In the genomic region with DNA sequence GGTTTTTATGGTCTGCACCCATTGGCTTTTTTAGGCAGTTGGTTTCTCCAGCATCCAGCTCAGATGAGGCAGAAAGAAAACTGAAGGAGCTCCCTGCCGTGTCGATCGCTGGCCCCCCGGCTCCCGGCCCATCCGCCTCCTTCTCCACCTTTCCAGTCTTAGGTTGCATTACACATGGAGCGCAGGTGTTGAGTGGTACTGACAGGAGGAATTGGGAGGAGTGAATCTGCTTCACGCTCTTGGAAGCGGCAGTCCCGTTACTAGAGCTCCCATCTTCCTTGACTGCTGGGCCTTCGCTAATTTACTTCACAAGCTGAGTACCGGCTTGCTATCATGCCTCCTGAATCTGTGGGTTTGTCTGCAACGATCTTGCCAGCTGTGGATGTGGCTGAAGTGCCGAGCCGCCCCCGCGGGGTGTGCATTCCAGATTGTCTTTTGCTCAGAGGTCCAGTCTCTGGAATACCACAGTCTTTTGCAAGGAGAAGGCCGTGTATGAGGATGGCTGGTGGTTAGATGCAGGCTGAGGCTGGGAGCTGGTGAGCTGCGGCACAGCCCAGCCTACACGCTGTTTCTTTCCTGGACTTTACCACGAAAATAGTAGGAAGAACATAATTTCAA, we compare ENCODE assay signal across 1 cellular context.
TF ChIP-seq lines count a peak whose summit lies in the region.

No MANE protein-coding gene starts in this region.

TF ChIP-seq in WTC11, 78 proteins besides CTCF, POLR2A, EP300 and RAD21 (continued from another document):
- TF ChIP-seq MYBL2 (CRISPR knock-in tag; IDR thresholded peaks at IDR 0.05) = no peak
- no peak for TF ChIP-seq NFE2L1 (CRISPR knock-in tag; IDR thresholded peaks at IDR 0.05)
- no peak for TF ChIP-seq ZMAT4 (CRISPR knock-in tag; IDR thresholded peaks at IDR 0.05)
- TF ChIP-seq FOXJ3 (CRISPR knock-in tag; IDR thresholded peaks at IDR 0.05; ENCODE audit: borderline replicate concordance) = no peak
- no peak for TF ChIP-seq NR3C1 (CRISPR knock-in tag; conservative IDR thresholded peaks at IDR 0.05; ENCODE audit: low read depth)
- no peak for TF ChIP-seq ZNF263 (CRISPR knock-in tag; IDR thresholded peaks at IDR 0.05; ENCODE audit: low read depth)
- TF ChIP-seq, protein P1, sequence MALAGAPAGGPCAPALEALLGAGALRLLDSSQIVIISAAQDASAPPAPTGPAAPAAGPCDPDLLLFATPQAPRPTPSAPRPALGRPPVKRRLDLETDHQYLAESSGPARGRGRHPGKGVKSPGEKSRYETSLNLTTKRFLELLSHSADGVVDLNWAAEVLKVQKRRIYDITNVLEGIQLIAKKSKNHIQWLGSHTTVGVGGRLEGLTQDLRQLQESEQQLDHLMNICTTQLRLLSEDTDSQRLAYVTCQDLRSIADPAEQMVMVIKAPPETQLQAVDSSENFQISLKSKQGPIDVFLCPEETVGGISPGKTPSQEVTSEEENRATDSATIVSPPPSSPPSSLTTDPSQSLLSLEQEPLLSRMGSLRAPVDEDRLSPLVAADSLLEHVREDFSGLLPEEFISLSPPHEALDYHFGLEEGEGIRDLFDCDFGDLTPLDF (CRISPR knock-in tag; IDR thresholded peaks at IDR 0.05) = no peak
